In the genomic region with DNA sequence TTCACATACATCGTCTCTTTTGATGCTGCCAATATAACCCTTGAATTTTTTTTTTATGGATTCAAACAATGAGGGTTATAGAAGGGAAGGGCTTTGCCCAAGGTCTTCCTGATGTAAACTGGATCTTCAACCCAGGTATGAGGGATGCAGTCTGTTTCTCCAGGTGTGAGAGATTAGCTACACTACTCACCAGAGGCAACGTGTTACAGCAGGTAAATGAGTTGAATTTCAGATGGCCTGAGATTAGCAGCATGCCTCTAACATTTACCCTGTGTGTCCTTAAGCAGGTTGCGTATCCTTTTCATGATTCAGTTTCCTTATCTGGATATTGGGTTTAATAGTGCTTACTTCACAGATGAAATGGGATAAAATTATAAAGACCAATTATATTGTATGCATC, we compare ENCODE assay signal across 20 cellular contexts. TPM values are rescaled to one million over a fixed set of nuclear protein-coding genes. Genes with fewer than 3 reads are reported as not detected.
A peak's percentile ranks its signal among the peaks of the same experiment; 100 is the strongest.
DNase-seq lines count a peak whose midpoint lies in the region; ATAC-seq, FAIRE-seq and TF ChIP-seq lines count a peak whose summit lies in the region.
"Had no signal": no experiment of that assay in that cellular context is flagged by ENCODE, and none has a peak within 500 bp of the region (broad histone marks: within the 10 kb centered on the region; RNA-seq: fewer than 3 reads in every experiment).

No MANE protein-coding gene starts in this region.

- in situ Hi-C loops in GM12878 (cut with MboI), result no loop called here

- H3K79me2 ChIP-seq in DND-41 (ENCODE audit: insufficient read depth, low read length), result peaks cover 11% of the 10 kb centered on the region
- H3K79me2 ChIP-seq in GM12878 (ENCODE audit: control insufficient read depth, insufficient read depth, low read length), result peaks cover 11% of the 10 kb centered on the region

- peak overlapping the region; percentile 67 for H3K4me3 Mint-ChIP-seq in activated CD4-positive, alpha-beta T cell treated with anti-CD3 and anti-CD28 coated beads, Interleukin-2, amount 10 ng/mL, durations not matched to agents 7 days and 5 days
- peak overlapping the region; percentile 51 to 86 (median 71) for H3K4me3 Mint-ChIP-seq in naive thymus-derived CD8-positive, alpha-beta T cell
- H3K4me3 Mint-ChIP-seq: GM23338 had no signal

- BruUV-seq in GM12878 (replicated peaks; lab: Mats Ljungman, UMichigan), result no TSS peak

- H3K4me2 ChIP-seq in DND-41 (ENCODE audit: insufficient read depth, low read length) (peak overlapping the region; percentile 77), GM12878 (ENCODE audit: control insufficient read depth, insufficient read depth) (peak overlapping the region; percentile 54; the same call in 1 of the 2 replicates)
- H3K4me2 ChIP-seq: A549, GM23338 had no signal

- peaks cover 29% of the 10 kb centered on the region for H3K4me1 ChIP-seq in DND-41 (ENCODE audit: insufficient read depth, low read length)
- peaks cover 6% of the 10 kb centered on the region for H3K4me1 ChIP-seq in GM12878 (ENCODE audit: control insufficient read depth, insufficient read depth, low read length)
- H3K4me1 ChIP-seq: A549 had no signal

- no peaks in the 10 kb centered on the region for H3K27me3 Mint-ChIP-seq in activated CD4-positive, alpha-beta T cell treated with anti-CD3 and anti-CD28 coated beads, Interleukin-2, amount 10 ng/mL, durations not matched to agents 7 days and 5 days
- no peaks in the 10 kb centered on the region for H3K27me3 Mint-ChIP-seq in naive thymus-derived CD8-positive, alpha-beta T cell

- no peaks in the 10 kb centered on the region for H3K27me3 ChIP-seq in DND-41 (ENCODE audit: insufficient read depth, low read length, poor library complexity)
- no peaks in the 10 kb centered on the region for H3K27me3 ChIP-seq in GM12878 (replicated peaks in 1 of 2; ENCODE audit: control insufficient read depth in 2 of 2, insufficient read depth in 2 of 2, low read length in 1 of 2)
- H3K27me3 ChIP-seq: tibial artery had no signal

- peaks cover 32% of the 10 kb centered on the region for H3K4me1 Mint-ChIP-seq in activated CD4-positive, alpha-beta T cell treated with anti-CD3 and anti-CD28 coated beads, Interleukin-2, amount 10 ng/mL, durations not matched to agents 7 days and 5 days
- H3K4me1 Mint-ChIP-seq in naive thymus-derived CD8-positive, alpha-beta T cell, result peaks cover 10 to 46% (median 31%) of the 10 kb centered on the region in 4 donors
- H3K4me1 Mint-ChIP-seq: GM23338 had no signal

- intact Hi-C loops in GM12878 (cut with micrococcal nuclease; ENCODE audit: unreplicated experiment), result no loop called here

- FAIRE-seq in GM12878 (lab: Jason Lieb, UNC), result no peak
- FAIRE-seq: A549, RCC 7860, small intestine had no signal

- H3K27ac Mint-ChIP-seq in activated CD4-positive, alpha-beta T cell treated with anti-CD3 and anti-CD28 coated beads, Interleukin-2, amount 10 ng/mL, durations not matched to agents 7 days and 5 days, result peak overlapping the region; percentile 15
- H3K27ac Mint-ChIP-seq in naive thymus-derived CD8-positive, alpha-beta T cell, result peak overlapping the region in 5 of 10 donors; percentile 9 to 95 (median 53)
- H3K27ac Mint-ChIP-seq: GM23338 had no signal

- no peak overlapping the region for H2AFZ ChIP-seq in DND-41 (ENCODE audit: low read depth, low read length)
- no peak overlapping the region for H2AFZ ChIP-seq in GM12878 (ENCODE audit: control insufficient read depth, low read depth, low read length)
- H2AFZ ChIP-seq: GM23338 had no signal

- H3K9me3 ChIP-seq in DND-41 (ENCODE audit: insufficient read depth, low read length, severe bottlenecking), result no peaks in the 10 kb centered on the region
- no peaks in the 10 kb centered on the region; the same call in 2 of the 3 replicates for H3K9me3 ChIP-seq in GM12878 (replicated peaks; ENCODE audit: control insufficient read depth, insufficient read depth, low read length)
- H3K9me3 ChIP-seq: A549, tibial artery had no signal

- H3K4me3 ChIP-seq in DND-41 (ENCODE audit: low read depth in 1 of 2, low read length in 2 of 2) (peak overlapping the region in 1 of 2 experiments; percentile 36; a peak in 1 of 4 replicates), GM12878 (no peak overlapping the region)
- H3K4me3 ChIP-seq: A549, GM23338 had no signal

- H4K20me1 ChIP-seq in DND-41 (ENCODE audit: insufficient read depth, low read length) (no peaks in the 10 kb centered on the region), GM12878 (ENCODE audit: control insufficient read depth, insufficient read depth) (no peaks in the 10 kb centered on the region)

- no peak for TF ChIP-seq RAD21 in GM12878 (IDR thresholded peaks at IDR 0.05; ENCODE audit: insufficient read depth, low read depth, low read length)

- peaks cover 70% of the 10 kb centered on the region for H3K36me3 Mint-ChIP-seq in activated CD4-positive, alpha-beta T cell treated with anti-CD3 and anti-CD28 coated beads, Interleukin-2, amount 10 ng/mL, durations not matched to agents 7 days and 5 days (ENCODE audit: low read depth)
- peaks cover 45 to 55% (median 53%) of the 10 kb centered on the region in 3 donors for H3K36me3 Mint-ChIP-seq in naive thymus-derived CD8-positive, alpha-beta T cell

- H3K36me3 ChIP-seq in DND-41 (ENCODE audit: insufficient read depth, low read length) (peaks cover 11% of the 10 kb centered on the region), GM12878 (ENCODE audit: control insufficient read depth in 2 of 2, insufficient read depth in 2 of 2, low read length in 1 of 2) (no peaks in the 10 kb centered on the region; a peak in 1 of 4 replicates)

- DNase-seq in activated CD4-positive, alpha-beta T cell treated with anti-CD3 and anti-CD28 coated beads, Interleukin-2, amount 10 ng/mL, durations not matched to agents 7 days and 5 days, result no peak
- DNase-seq in activated CD4-positive, alpha-beta T cell treated with anti-CD3 and anti-CD28 coated beads, Interleukin-2, amount 50 U/mL, for 48 hours, result no peak
- DNase-seq in DND-41 (no peak), GM12878 (ENCODE audit: low read depth, low spot score) (no peak), anterior cingulate cortex (lab: John Stamatoyannopoulos, UW) (no peak), AG20443 (ENCODE audit: low spot score) (no peak)
- no peak for DNase-seq in naive thymus-derived CD8-positive, alpha-beta T cell
- DNase-seq: activated CD8-positive, alpha-beta memory T cell treated with anti-CD3 and anti-CD28 coated beads, Interleukin-2, amount 50 U/mL, for 48 hours; cerebellar nuclear complex; KBM-7; NCI-H1105 treated with DMSO at 0.1 percent for 48 hours; NCI-H82; posterior cingulate gyrus; tibial artery had no signal

- TF ChIP-seq POLR2A in GM12878 (IDR thresholded peaks at IDR 0.05; ENCODE audit: low read depth, low read length), result no peak

- H3K9ac ChIP-seq in DND-41 (ENCODE audit: low read depth, low read length) (0 out of 2 replicates have a peak overlapping the region, but pooled peaks have one; percentile 24), GM12878 (ENCODE audit: control insufficient read depth, insufficient read depth, low read length) (no peak overlapping the region)

- H3K27ac ChIP-seq in DND-41 (ENCODE audit: low read length) (0 out of 2 replicates have a peak overlapping the region, but pooled peaks have one; percentile 19), GM12878 (ENCODE audit: control insufficient read depth, insufficient read depth) (no peak overlapping the region)
- H3K27ac ChIP-seq: A549, tibial artery had no signal

- POLR2A ChIA-PET in activated CD4-positive, alpha-beta T cell treated with anti-CD3 and anti-CD28 coated beads, Interleukin-2, amount 10 ng/mL, durations not matched to agents 7 days and 5 days (lab: Charles Lee), result no interaction called here
- POLR2A ChIA-PET in GM12878 (lab: Charles Lee), result interaction anchor here (0.7 kb wide), 1 partner anchor 8 kb away, joined by 3 read pairs; no protein-coding TSS in a partner anchor
- POLR2A ChIA-PET in naive thymus-derived CD8-positive, alpha-beta T cell (lab: Charles Lee), result interaction anchor here (0.6 kb wide), 1 partner anchor 205 kb away, joined by 3 read pairs; no protein-coding TSS in a partner anchor

- CTCF ChIA-PET in activated CD4-positive, alpha-beta T cell treated with anti-CD3 and anti-CD28 coated beads, Interleukin-2, amount 10 ng/mL, durations not matched to agents 7 days and 5 days (lab: Charles Lee), result no interaction called here
- CTCF ChIA-PET in GM12878 (lab: Yijun Ruan, JAX), result interaction anchor here (1.0 to 3.6 kb wide), 3 partner anchors 15 to 257 kb away, joined by 3 to 20 read pairs (median 3); no protein-coding TSS in a partner anchor

- SMC1A ChIA-PET in GM12878 (lab: Charles Lee; ENCODE audit: uncharacterized antibody, unreplicated experiment), result interaction anchor here (0.7 to 1.1 kb wide), 3 partner anchors 63 to 310 kb away, joined by 3 read pairs; no protein-coding TSS in a partner anchor

- no peak for TF ChIP-seq EP300 in GM12878 (IDR thresholded peaks at IDR 0.05; ENCODE audit: borderline replicate concordance in 1 of 2, control insufficient read depth in 1 of 2, low read depth in 2 of 2, low read length in 2 of 2)

- ATAC-seq in DND-41 (ENCODE audit: insufficient read depth, low read depth) (no peak), GM12878 (no peak), HG03520 (IDR thresholded peaks at IDR 0.05; ENCODE audit: unreplicated experiment) (no peak)
- no peak for ATAC-seq in naive thymus-derived CD8-positive, alpha-beta T cell
- ATAC-seq: A549, GM23338, left lobe of liver had no signal

- peaks cover 34% of the 10 kb centered on the region for H3K9me3 Mint-ChIP-seq in activated CD4-positive, alpha-beta T cell treated with anti-CD3 and anti-CD28 coated beads, Interleukin-2, amount 10 ng/mL, durations not matched to agents 7 days and 5 days
- peaks cover 7 to 40% (median 32%) of the 10 kb centered on the region in 9 donors for H3K9me3 Mint-ChIP-seq in naive thymus-derived CD8-positive, alpha-beta T cell
- H3K9me3 Mint-ChIP-seq: GM23338 had no signal

- no peak for TF ChIP-seq CTCF in DND-41 (IDR thresholded peaks at IDR 0.05; ENCODE audit: borderline replicate concordance, extremely low read depth, low read length, poor library complexity, severe bottlenecking)
- no peak for TF ChIP-seq CTCF in GM12878 (IDR thresholded peaks at IDR 0.05 in 2 of 3, conservative IDR thresholded peaks at IDR 0.05 in 1 of 3; ENCODE audit: control insufficient read depth in 2 of 3, extremely low read depth in 1 of 3, insufficient read depth in 1 of 3, low read depth in 3 of 3, low read length in 3 of 3)

- WGBS in GM12878 (ENCODE audit: insufficient coverage, insufficient replicate concordance, low lambda C conversion rate, missing lambda C conversion rate), result 75% methylated on average over 3 of the region's 3 CpGs

- RAD21 ChIA-PET in GM12878 (lab: Charles Lee; ENCODE audit: unreplicated experiment), result interaction anchor here (0.7 kb wide), 1 partner anchor 309 kb away, joined by 3 read pairs; no protein-coding TSS in a partner anchor

RNA-seq across cellular contexts. Expression of a gene that starts 1.9 kb away (rescaled TPM):
- 10 to 100 TPM; 18.9 to 19.4 TPM for total RNA-seq in activated CD4-positive, alpha-beta T cell treated with anti-CD3 and anti-CD28 coated beads, Interleukin-2, amount 10 ng/mL, durations not matched to agents 7 days and 5 days
- total RNA-seq in GM12878 (2013; cell fraction: nucleolus; rRNA removed), result 5.0 and 5.8 TPM in 2 replicates
- total RNA-seq in GM12878 (2014; rRNA removed), result 3.8 and 4.6 TPM in 2 replicates
- total RNA-seq in GM12878 (2014; rRNA removed; fragmentation: Illumina TruSeq; extraction: Trizol), result 4.3 and 4.9 TPM in 2 replicates
- 2.8 and 3.4 TPM in 2 replicates for total RNA-seq in GM12878 (2021)
- 4.6 TPM for polyA plus RNA-seq in GM12878 (2011; ENCODE audit: low read depth)
- polyA plus RNA-seq in GM12878 (2011; rRNA removed), result 4.3 and 5.1 TPM in 2 replicates
- 3.1 and 4.9 TPM in 2 replicates for polyA plus RNA-seq in GM12878 (2011; cell fraction: cytosol; rRNA removed)
- polyA plus RNA-seq in GM12878 (2011; cell fraction: nucleus; rRNA removed), result 4.0 and 4.8 TPM in 2 replicates
- polyA plus RNA-seq in GM12878 (2012), result 3.9 and 4.4 TPM in 2 replicates
- polyA plus RNA-seq in GM12878 (2014; fragmentation: Illumina TruSeq; extraction: Trizol), result 4.0 and 4.1 TPM in 2 replicates
- 1 to 10 TPM; 5.5 to 6.5 TPM for polyA plus RNA-seq in GM12878 (2014; fragmentation: Nextera tagmentation; extraction: Ambion mirVana)
- polyA plus RNA-seq in GM12878 (2014; rRNA removed), result 2.3 and 2.4 TPM in 2 replicates
- 1 to 10 TPM; 2.2 to 3.9 TPM for polyA plus RNA-seq in GM12878 (2016; fragmentation: Nextera tagmentation; extraction: Ambion mirVana)
- 3.4 and 4.5 TPM in 2 replicates for polyA minus RNA-seq in GM12878 (2011; rRNA and poly(A)+ RNA removed)
- 1.1 and 1.4 TPM in 2 replicates for polyA minus RNA-seq in GM12878 (2011; cell fraction: cytosol; rRNA and poly(A)+ RNA removed)
- 5.3 and 6.0 TPM in 2 replicates for polyA minus RNA-seq in GM12878 (2011; cell fraction: nucleus; rRNA and poly(A)+ RNA removed)
- 1 to 10 TPM; 6.4 to 7.6 TPM for total RNA-seq in naive thymus-derived CD8-positive, alpha-beta T cell
- polyA plus RNA-seq in naive thymus-derived CD8-positive, alpha-beta T cell, result 1 to 10 TPM; 4.4 to 9.0 (median 8.6) TPM
- total RNA-seq: GM23338 had no signal
- polyA plus RNA-seq: A549, GM23338 had no signal
